ENCODE assay signal across 8 cellular contexts in genomic region chr11:67056640-67057409, GRCh38. TPM values are rescaled to one million over a fixed set of nuclear protein-coding genes. Genes with fewer than 3 reads are reported as not detected.
A peak's percentile ranks its signal among the peaks of the same experiment; 100 is the strongest.
DNase-seq lines count a peak whose midpoint lies in the region; ATAC-seq and TF ChIP-seq lines count a peak whose summit lies in the region.

Gene RHOD, plus strand, starts transcription at chr11:67056847. Its CDS starts 56 bp downstream, at chr11:67056903.

- H3K27ac ChIP-seq in lower lobe of right lung = peak within 1 kb of the TSS; percentile 77
- no peak within 1 kb of the TSS for H3K27ac ChIP-seq in thymus (ENCODE audit: low read depth)

- H3K36me3 ChIP-seq in lower lobe of right lung (no peaks in the 10 kb centered on the region), thymus (ENCODE audit: control insufficient read depth, insufficient read depth) (no peaks in the 10 kb centered on the region)

- H3K27me3 ChIP-seq in lower lobe of right lung (ENCODE audit: low read depth) (peaks cover 10% of the 10 kb centered on the region), thymus (ENCODE audit: control insufficient read depth, insufficient read depth) (peaks cover 21% of the 10 kb centered on the region)

- intact Hi-C loops in dendritic cell treated with granulocyte-macrophage colony-stimulating factor and Interleukin-4, amounts not matched to agents 40 ng/mL and 50 ng/mL, for 4 days (cut with micrococcal nuclease) = no loop called here
- intact Hi-C loops in lower lobe of right lung (cut with DNase I) = no loop called here

- no peak for TF ChIP-seq CTCF in lower lobe of right lung (IDR thresholded peaks at IDR 0.05)

- no peaks in the 10 kb centered on the region for H3K9me3 Mint-ChIP-seq in T-helper 1 cell treated with Interleukin-12 subunit alpha and Interleukin-12 subunit beta and Interleukin-4 antibody, amounts not matched to agents 30 μg/mL and 1 μg/mL, for 36 hours
- no peaks in the 10 kb centered on the region for H3K9me3 Mint-ChIP-seq in dendritic cell treated with granulocyte-macrophage colony-stimulating factor and Interleukin-4, amounts not matched to agents 40 ng/mL and 50 ng/mL, for 4 days

- H3K4me1 ChIP-seq in lower lobe of right lung (peaks cover 30% of the 10 kb centered on the region), thymus (ENCODE audit: control insufficient read depth, insufficient read depth, low read length) (peaks cover 10% of the 10 kb centered on the region)

- peaks cover 8% of the 10 kb centered on the region for H3K4me1 Mint-ChIP-seq in T-helper 1 cell treated with Interleukin-12 subunit alpha and Interleukin-12 subunit beta and Interleukin-4 antibody, amounts not matched to agents 30 μg/mL and 1 μg/mL, for 36 hours (ENCODE audit: low read depth)
- H3K4me1 Mint-ChIP-seq in dendritic cell treated with granulocyte-macrophage colony-stimulating factor and Interleukin-4, amounts not matched to agents 40 ng/mL and 50 ng/mL, for 4 days (ENCODE audit: low read depth) = peaks cover 10% of the 10 kb centered on the region

- DNase-seq in DMS53 treated with DMSO at 0.1 percent for 48 hours (lab: John Stamatoyannopoulos, UW; ENCODE audit: unreplicated experiment) (peak; percentile 40), lower lobe of right lung (peak; percentile 80), DMS114 treated with DMSO at 0.1 percent for 48 hours (lab: John Stamatoyannopoulos, UW; ENCODE audit: unreplicated experiment) (no peak), NK-92 (lab: John Stamatoyannopoulos, UW; ENCODE audit: unreplicated experiment) (no peak)

- no peak within 1 kb of the TSS for H3K27ac Mint-ChIP-seq in T-helper 1 cell treated with Interleukin-12 subunit alpha and Interleukin-12 subunit beta and Interleukin-4 antibody, amounts not matched to agents 30 μg/mL and 1 μg/mL, for 36 hours
- no peak within 1 kb of the TSS for H3K27ac Mint-ChIP-seq in dendritic cell treated with granulocyte-macrophage colony-stimulating factor and Interleukin-4, amounts not matched to agents 40 ng/mL and 50 ng/mL, for 4 days

- H3K36me3 Mint-ChIP-seq in T-helper 1 cell treated with Interleukin-12 subunit alpha and Interleukin-12 subunit beta and Interleukin-4 antibody, amounts not matched to agents 30 μg/mL and 1 μg/mL, for 36 hours (ENCODE audit: low read depth) = no peaks in the 10 kb centered on the region
- no peaks in the 10 kb centered on the region for H3K36me3 Mint-ChIP-seq in dendritic cell treated with granulocyte-macrophage colony-stimulating factor and Interleukin-4, amounts not matched to agents 40 ng/mL and 50 ng/mL, for 4 days (ENCODE audit: low read depth)

- peak; percentile 87 to 91 for ATAC-seq in lower lobe of right lung
- ATAC-seq in HG03432 (IDR thresholded peaks at IDR 0.05; ENCODE audit: unreplicated experiment) = no peak

- peak within 1 kb of the TSS; percentile 57 for H3K4me3 Mint-ChIP-seq in T-helper 1 cell treated with Interleukin-12 subunit alpha and Interleukin-12 subunit beta and Interleukin-4 antibody, amounts not matched to agents 30 μg/mL and 1 μg/mL, for 36 hours
- H3K4me3 Mint-ChIP-seq in dendritic cell treated with granulocyte-macrophage colony-stimulating factor and Interleukin-4, amounts not matched to agents 40 ng/mL and 50 ng/mL, for 4 days = peak within 1 kb of the TSS; percentile 53

- H3K4me3 ChIP-seq in lower lobe of right lung = peak within 1 kb of the TSS; percentile 72
- H3K4me3 ChIP-seq in thymus (ENCODE audit: low read length) = peak within 1 kb of the TSS; percentile 31

- WGBS in thymus = 16% methylated on average over 69 of the region's 69 CpGs

- H3K9me3 ChIP-seq in lower lobe of right lung = no peaks in the 10 kb centered on the region
- no peaks in the 10 kb centered on the region for H3K9me3 ChIP-seq in thymus (ENCODE audit: control insufficient read depth)

- H3K27me3 Mint-ChIP-seq in T-helper 1 cell treated with Interleukin-12 subunit alpha and Interleukin-12 subunit beta and Interleukin-4 antibody, amounts not matched to agents 30 μg/mL and 1 μg/mL, for 36 hours (ENCODE audit: low read depth) = peaks cover 7% of the 10 kb centered on the region
- peaks cover 73% of the 10 kb centered on the region for H3K27me3 Mint-ChIP-seq in dendritic cell treated with granulocyte-macrophage colony-stimulating factor and Interleukin-4, amounts not matched to agents 40 ng/mL and 50 ng/mL, for 4 days

RNA-seq across cellular contexts. Expression of gene RHOD, which starts in this region (rescaled TPM):
- 12.2 TPM for total RNA-seq in lower lobe of right lung
- 11.3 TPM for polyA plus RNA-seq in thymus

Comparison
In these comparisons a context has a peak if more than half of its experiments do, and no peak if none do; other contexts are left out.
1. DNase-seq: peak in DMS53 treated with DMSO at 0.1 percent for 48 hours (single experiment) and lower lobe of right lung (single experiment); none in DMS114 treated with DMSO at 0.1 percent for 48 hours (single experiment) and NK-92 (single experiment).